ENCODE assay signal across 24 cellular contexts in the genomic region with DNA sequence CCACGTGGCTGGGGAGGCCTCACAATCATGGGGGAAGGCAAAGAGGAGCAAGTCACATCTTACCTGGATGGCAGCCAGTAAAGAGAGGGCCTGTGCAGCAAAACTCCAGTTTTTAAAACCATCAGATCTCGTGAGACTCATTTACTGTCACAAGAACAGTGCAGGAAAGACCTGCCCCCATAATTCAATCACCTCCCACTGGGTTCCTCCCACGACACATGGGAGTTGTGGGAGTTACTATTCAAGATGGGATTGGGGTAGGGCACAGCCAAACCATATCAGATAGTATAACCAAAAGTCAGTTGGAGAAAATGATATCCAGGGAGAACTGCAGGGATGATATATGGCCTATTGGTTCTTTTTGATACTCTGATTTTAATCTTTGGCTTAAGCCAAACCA.
"Had no signal": no experiment of that assay in that cellular context is flagged by ENCODE, and none has a peak within 500 bp of the region (broad histone marks: within the 10 kb centered on the region; RNA-seq: fewer than 3 reads in every experiment).

No MANE protein-coding gene starts in this region.

- H3K36me3 ChIP-seq: neutrophil, ovary, right lobe of liver, sigmoid colon, thoracic aorta, thyroid gland, upper lobe of left lung, vagina had no signal

- DNase-seq: nephron progenitor cell; nucleus accumbens; ovary; posterior cingulate gyrus; psoas muscle; right cardiac atrium; right lobe of liver; sigmoid colon; small intestine; stimulated activated CD4-positive, alpha-beta T cell treated with anti-CD3 and anti-CD28 coated beads, Interleukin-15, amount 100 ng/mL, for 24 hours; stimulated activated CD4-positive, alpha-beta T cell treated with anti-CD3 and anti-CD28 coated beads, Interleukin-2, amount 100 ng/mL, for 24 hours; stimulated activated CD4-positive, alpha-beta T cell treated with anti-CD3 and anti-CD28 coated beads, Interleukin-2, amount 100 ng/mL, for 48 hours; stimulated activated CD4-positive, alpha-beta T cell treated with anti-CD3 and anti-CD28 coated beads, Interleukin-4, amount 100 ng/mL, for 24 hours; stimulated activated naive B cell treated with anti-CD40 and anti-IgM and Interleukin-4, amounts not matched to agents 10 μg/mL and 1 μg/mL and 100 μg/mL, for 72 hours; stimulated activated naive CD4-positive, alpha-beta T cell treated with Interleukin-2 at 50 U/mL for 16 hours; stomach; thyroid gland; trophoblast cell; upper lobe of left lung had no signal

- H3K27ac ChIP-seq: neutrophil, ovary, parathyroid adenoma, psoas muscle, right lobe of liver, sigmoid colon, stomach, thoracic aorta, thyroid gland, tibial nerve, upper lobe of left lung, vagina had no signal

- H3K9me3 ChIP-seq: neutrophil, ovary, psoas muscle, right lobe of liver, sigmoid colon, stomach, thoracic aorta, thyroid gland, tibial nerve, upper lobe of left lung, vagina had no signal

- H3K4me1 ChIP-seq: parathyroid adenoma, right lobe of liver, sigmoid colon, stomach, thyroid gland, tibial nerve, upper lobe of left lung, vagina had no signal

- H3K4me3 ChIP-seq: ovary, psoas muscle, right lobe of liver, sigmoid colon, stomach, thoracic aorta, thyroid gland, tibial nerve, upper lobe of left lung, vagina had no signal
